Comparison of ENCODE assay signal across 20 cellular contexts in the genomic region with DNA sequence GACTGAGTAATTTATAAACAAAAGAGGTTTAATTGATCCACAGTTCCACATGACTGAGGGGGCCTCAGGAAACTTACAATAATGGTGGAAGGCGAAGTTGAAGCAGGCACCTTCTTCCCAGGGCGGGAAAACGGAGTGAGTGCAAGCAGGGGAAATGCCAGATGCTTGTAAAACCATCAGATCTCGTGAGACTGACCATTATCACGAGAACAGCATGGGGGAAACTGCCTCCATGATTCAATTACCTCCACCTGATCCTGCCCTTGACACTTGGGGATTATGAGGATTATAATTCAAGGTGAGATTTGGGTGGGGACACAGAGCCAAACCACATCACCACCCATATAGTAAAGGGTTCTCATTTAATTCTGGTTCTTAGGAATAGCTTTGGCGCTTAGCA.
DNase-seq lines count a peak whose midpoint lies in the region; ATAC-seq, FAIRE-seq and TF ChIP-seq lines count a peak whose summit lies in the region.
"Had no signal": no experiment of that assay in that cellular context is flagged by ENCODE, and none has a peak within 500 bp of the region (broad histone marks: within the 10 kb centered on the region; RNA-seq: fewer than 3 reads in every experiment).

No MANE protein-coding gene starts in this region.

- no peaks in the 10 kb centered on the region for H3K79me2 ChIP-seq in H1 (ENCODE audit: control insufficient read depth in 1 of 2, insufficient read depth in 2 of 2, low read length in 2 of 2)

- H3K9me3 ChIP-seq in H1 (ENCODE audit: insufficient read depth in 2 of 2, low read depth in 1 of 2, low read length in 1 of 2), result no peaks in the 10 kb centered on the region
- no peaks in the 10 kb centered on the region for H3K9me3 ChIP-seq in prostate gland

- no peak overlapping the region for H3K14ac ChIP-seq in H1 (ENCODE audit: insufficient read length)

- H3K27me3 ChIP-seq in H1 (replicated peaks in 1 of 4; ENCODE audit: control insufficient read depth in 3 of 4, extremely low read depth in 1 of 4, insufficient read depth in 3 of 4, low read length in 3 of 4) (no peaks in the 10 kb centered on the region), prostate gland (replicated peaks; ENCODE audit: insufficient read depth) (no peaks in the 10 kb centered on the region)

- 92% methylated on average over 6 of the region's 6 CpGs; no CpG with 5 or more reads in 1 of the 2 experiments for WGBS in H1 (ENCODE audit: extremely low coverage in 1 of 2, insufficient coverage in 1 of 2, insufficient read length in 1 of 2, insufficient replicate concordance in 2 of 2, low coverage in 1 of 2, low lambda C conversion rate in 2 of 2, missing lambda C conversion rate in 1 of 2), 2 experiments
- 91% methylated on average over 6 of the region's 6 CpGs for WGBS in prostate gland

- no peak overlapping the region for H3K9ac ChIP-seq in H1 (replicated peaks in 1 of 4; ENCODE audit: extremely low read depth in 1 of 4, low read depth in 3 of 4, low read length in 3 of 4)

- TF ChIP-seq EP300 in H1 (IDR thresholded peaks at IDR 0.05; ENCODE audit: borderline replicate concordance in 1 of 2, low read depth in 2 of 2, low read length in 2 of 2), result no peak

- intact Hi-C loops in prostate gland (cut with DNase I), result no loop called here

- no peaks in the 10 kb centered on the region for H3K23me2 ChIP-seq in H1 (ENCODE audit: low read depth, low read length)

- H2BK120ac ChIP-seq in H1 (replicated peaks; ENCODE audit: low read depth, low read length), result no peak overlapping the region

- no peak overlapping the region for H3K18ac ChIP-seq in H1 (ENCODE audit: extremely low read depth, low read length)

- no peak overlapping the region for H4K5ac ChIP-seq in H1 (ENCODE audit: insufficient read length, low read depth, low read length)

- H2BK5ac ChIP-seq in H1 (ENCODE audit: low read depth, low read length), result no peak overlapping the region

- H3K23ac ChIP-seq in H1 (ENCODE audit: insufficient read length), result no peak overlapping the region

- H3K56ac ChIP-seq in H1 (replicated peaks; ENCODE audit: insufficient read length, low read depth, low read length), result no peak overlapping the region

- H2BK15ac ChIP-seq in H1 (ENCODE audit: low read length), result no peak overlapping the region

- H3K27ac ChIP-seq in H1 (ENCODE audit: low read depth, low read length) (no peak overlapping the region), prostate gland (no peak overlapping the region)

- CTCF ChIA-PET in H1 (lab: Charles Lee; ENCODE audit: partially characterized antibody), result interaction anchor here (1.3 kb wide), 1 partner anchor 14 kb away, joined by 5 read pairs; no protein-coding TSS in a partner anchor

- no peak overlapping the region for H3K4me2 ChIP-seq in H1 (ENCODE audit: insufficient read depth in 1 of 2, low read depth in 2 of 2, low read length in 2 of 2)

- H3K36me3 ChIP-seq in H1 (ENCODE audit: control insufficient read depth in 2 of 4, insufficient read depth in 4 of 4, low read length in 3 of 4) (no peaks in the 10 kb centered on the region), prostate gland (no peaks in the 10 kb centered on the region)

- H2BK12ac ChIP-seq in H1 (ENCODE audit: low read depth, low read length), result no peak overlapping the region

- TF ChIP-seq CTCF in H1 (IDR thresholded peaks at IDR 0.05; ENCODE audit: control extremely low read depth in 1 of 3, insufficient read depth in 1 of 3, low read depth in 1 of 3, low read length in 3 of 3), result no peak
- TF ChIP-seq CTCF in prostate gland (IDR thresholded peaks at IDR 0.05), result no peak

- no peak overlapping the region for H4K8ac ChIP-seq in H1 (ENCODE audit: extremely low read depth, insufficient read depth, low read length)

- H3K4ac ChIP-seq in H1 (replicated peaks; ENCODE audit: insufficient read length, low read depth, low read length), result no peak overlapping the region

- no peak for TF ChIP-seq RAD21 in H1 (IDR thresholded peaks at IDR 0.05 in 1 of 2, conservative IDR thresholded peaks at IDR 0.05 in 1 of 2; ENCODE audit: low read depth in 2 of 2, low read length in 2 of 2)

- H2BK20ac ChIP-seq in H1 (ENCODE audit: low read length), result no peak overlapping the region

- H4K20me1 ChIP-seq in H1 (replicated peaks in 1 of 2; ENCODE audit: control insufficient read depth in 1 of 2, insufficient read depth in 2 of 2, low read length in 2 of 2), result no peaks in the 10 kb centered on the region

- TF ChIP-seq POLR2A in H1 (IDR thresholded peaks at IDR 0.05; ENCODE audit: control extremely low read depth in 1 of 2, low read depth in 2 of 2, low read length in 2 of 2) (no peak), prostate gland (IDR thresholded peaks at IDR 0.05) (no peak)

- no peak for FAIRE-seq in H1 (lab: Jason Lieb, UNC)
- FAIRE-seq: GM12891, GM18507 had no signal

- no peaks in the 10 kb centered on the region for H3K79me1 ChIP-seq in H1 (ENCODE audit: low read depth, low read length)

- POLR2A ChIA-PET in H1 (lab: Charles Lee; ENCODE audit: partially characterized antibody), result no interaction called here

- H2AK5ac ChIP-seq in H1 (ENCODE audit: low read depth, low read length), result no peak overlapping the region

- no peak overlapping the region for H2AFZ ChIP-seq in H1 (ENCODE audit: low read length)

- H3K4me3 ChIP-seq in H1 (ENCODE audit: extremely low read depth in 1 of 4, insufficient read depth in 2 of 4, low read depth in 3 of 4, low read length in 4 of 4) (no peak overlapping the region), prostate gland (no peak overlapping the region)

- ATAC-seq in HG02970 (IDR thresholded peaks at IDR 0.05; ENCODE audit: low FRiP score, unreplicated experiment), result no peak

- DNase-seq in NCI-H748 (lab: John Stamatoyannopoulos, UW; ENCODE audit: unreplicated experiment) (peak; percentile 29), NCI-H748 treated with DMSO at 0.1 percent for 48 hours (lab: John Stamatoyannopoulos, UW) (no peak), NCI-H69 (lab: John Stamatoyannopoulos, UW) (peak; percentile 24), H1 (ENCODE audit: low read depth in 1 of 2, low spot score in 2 of 2) (no peak), iPS-NIHi7 (ENCODE audit: extremely low spot score) (no peak), prostate gland (ENCODE audit: low spot score) (no peak)
- DNase-seq: 8988T; C1 segment of cervical spinal cord; Calu3; CD4-positive, alpha-beta memory T cell; COR-L47; DMS53; DMS79 treated with DMSO at 0.1 percent for 48 hours; GF-D8; GOT3; H7; HCEC 1CT had no signal

- H4K91ac ChIP-seq in H1 (replicated peaks; ENCODE audit: insufficient read length, low read length), result no peak overlapping the region

- H3K4me1 ChIP-seq in H1 (replicated peaks in 1 of 4; ENCODE audit: control insufficient read depth in 3 of 4, insufficient read depth in 4 of 4, low read length in 3 of 4), result no peaks in the 10 kb centered on the region
- H3K4me1 ChIP-seq in prostate gland (replicated peaks), result no peaks in the 10 kb centered on the region

TF ChIP-seq in H1, 55 proteins besides CTCF, POLR2A, EP300 and RAD21:
- TF ChIP-seq TEAD4 (IDR thresholded peaks at IDR 0.05; ENCODE audit: low read depth, low read length), result no peak
- no peak for TF ChIP-seq SP4 (IDR thresholded peaks at IDR 0.05; ENCODE audit: low read length)
- TF ChIP-seq E2F6 (IDR thresholded peaks at IDR 0.05), result peak; percentile 47
- TF ChIP-seq SUZ12 (IDR thresholded peaks at IDR 0.05; ENCODE audit: low read length), result no peak

Comparison
In these comparisons a context has a peak if more than half of its experiments do, and no peak if none do; other contexts are left out.
1. DNase-seq: peak in NCI-H748 (single experiment) and NCI-H69 (single experiment); none in NCI-H748 treated with DMSO at 0.1 percent for 48 hours (single experiment), H1 (0 of 2), iPS-NIHi7 (single experiment) and prostate gland (single experiment).